ENCODE assay signal across 17 cellular contexts in the genomic region with DNA sequence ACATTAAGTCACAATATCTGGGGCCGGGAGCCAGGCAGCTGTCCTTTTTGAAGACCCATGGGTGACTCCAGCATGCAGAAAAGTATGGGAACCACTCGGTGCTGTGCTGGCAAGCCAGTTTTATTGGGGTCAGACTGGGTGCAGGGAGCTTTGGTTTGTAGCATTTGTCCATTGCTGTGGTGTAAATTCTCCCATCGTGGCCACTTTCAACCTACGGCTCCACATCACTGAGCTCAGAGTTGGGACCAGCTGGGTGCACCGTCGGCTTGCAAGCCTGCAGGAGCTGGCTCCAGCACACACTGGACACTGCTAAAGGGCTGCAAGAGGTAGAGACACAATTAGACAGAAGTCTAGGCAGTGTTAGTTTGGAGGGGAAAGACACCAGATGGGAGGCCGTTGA.
"Had no signal": no experiment of that assay in that cellular context is flagged by ENCODE, and none has a peak within 500 bp of the region (broad histone marks: within the 10 kb centered on the region; RNA-seq: fewer than 3 reads in every experiment).

No MANE protein-coding gene starts in this region.

- H3K4me1 Mint-ChIP-seq: neural crest cell had no signal

- H3K9me3 ChIP-seq: tibial nerve had no signal

- H3K27ac Mint-ChIP-seq: dendritic cell treated with granulocyte-macrophage colony-stimulating factor and Interleukin-4, amounts not matched to agents 40 ng/mL and 50 ng/mL, for 4 days; stimulated activated naive B cell treated with anti-CD40 and anti-IgM and Interleukin-4, amounts not matched to agents 10 μg/mL and 1 μg/mL and 100 μg/mL, for 72 hours had no signal

- H3K4me3 ChIP-seq: skin epidermis, tibial nerve had no signal

- H3K9me3 Mint-ChIP-seq: dendritic cell treated with granulocyte-macrophage colony-stimulating factor and Interleukin-4, amounts not matched to agents 40 ng/mL and 50 ng/mL, for 4 days; effector memory CD8-positive, alpha-beta T cell; immature natural killer cell; neural crest cell had no signal

- H3K27ac ChIP-seq: tibial nerve had no signal

- H3K27me3 Mint-ChIP-seq: effector memory CD8-positive, alpha-beta T cell; stimulated activated naive B cell treated with anti-CD40 and anti-IgM and Interleukin-4, amounts not matched to agents 10 μg/mL and 1 μg/mL and 100 μg/mL, for 72 hours had no signal

- H3K4me3 Mint-ChIP-seq: dendritic cell treated with granulocyte-macrophage colony-stimulating factor and Interleukin-4, amounts not matched to agents 40 ng/mL and 50 ng/mL, for 4 days; effector memory CD8-positive, alpha-beta T cell; immature natural killer cell; neural crest cell; stimulated activated naive B cell treated with anti-CD40 and anti-IgM and Interleukin-4, amounts not matched to agents 10 μg/mL and 1 μg/mL and 100 μg/mL, for 72 hours had no signal

- ATAC-seq: effector memory CD8-positive, alpha-beta T cell; stimulated activated naive B cell treated with anti-CD40 and anti-IgM and Interleukin-4, amounts not matched to agents 10 μg/mL and 1 μg/mL and 100 μg/mL, for 72 hours had no signal

- DNase-seq: activated CD4-positive, CD25-positive, alpha-beta regulatory T cell treated with anti-CD3 and anti-CD28 coated beads, Interleukin-2, amount 50 U/mL, for 72 hours; activated gamma-delta T cell treated with Interleukin-2 at 50 U/mL for 16 hours; activated T-cell treated with anti-CD3 and anti-CD28 coated beads, Interleukin-2, amount 50 U/mL, for 48 hours; anterior cingulate cortex; cerebellar nuclear complex; effector memory CD8-positive, alpha-beta T cell; foreskin melanocyte; head of caudate nucleus; immature natural killer cell; midbrain; stimulated activated CD4-positive, alpha-beta T cell treated with anti-CD3 and anti-CD28 coated beads, Interleukin-15, amount 100 ng/mL, for 24 hours; stimulated activated CD4-positive, alpha-beta T cell treated with anti-CD3 and anti-CD28 coated beads, Interleukin-4, amount 100 ng/mL, for 1 hour; stimulated activated naive B cell treated with anti-CD40 and anti-IgM and Interleukin-4, amounts not matched to agents 10 μg/mL and 1 μg/mL and 100 μg/mL, for 72 hours had no signal

- H3K27me3 ChIP-seq: tibial nerve had no signal

- H3K4me1 ChIP-seq: tibial nerve had no signal
